ENCODE assay signal across 36 cellular contexts in the genomic region with DNA sequence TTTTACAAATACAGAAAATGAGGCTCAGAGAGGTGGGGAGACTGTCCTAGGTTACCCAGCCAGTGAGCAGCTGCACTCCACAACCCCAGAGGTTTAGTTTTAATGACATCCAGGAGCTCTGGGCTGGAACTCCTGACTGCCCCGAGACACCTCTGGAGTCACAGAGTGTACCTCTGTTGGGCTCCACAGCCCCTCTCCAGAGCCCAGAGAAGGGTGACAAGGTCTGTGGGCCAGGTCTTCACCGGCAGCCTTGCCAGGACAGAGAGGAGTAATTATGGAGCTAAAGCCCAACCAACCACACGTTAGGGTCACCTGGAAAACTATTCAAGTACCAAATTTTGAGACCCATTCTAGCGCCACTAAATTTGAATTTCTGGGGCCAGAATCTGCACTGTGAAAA. TPM values are rescaled to one million over a fixed set of nuclear protein-coding genes. Genes with fewer than 3 reads are reported as not detected.
"Had no signal": no experiment of that assay in that cellular context is flagged by ENCODE, and none has a peak within 500 bp of the region (broad histone marks: within the 10 kb centered on the region; RNA-seq: fewer than 3 reads in every experiment).

No MANE protein-coding gene starts in this region.

- H3K36me3 ChIP-seq: brain microvascular endothelial cell had no signal

- H3K27me3 ChIP-seq: brain microvascular endothelial cell had no signal

- H3K36me3 Mint-ChIP-seq: activated CD8-positive, alpha-beta memory T cell treated with anti-CD3 and anti-CD28 coated beads, Interleukin-2, amount 10 ng/mL, durations not matched to agents 7 days and 5 days; activated naive CD4-positive, alpha-beta T cell treated with anti-CD3 and anti-CD28 coated beads, Interleukin-2, amount 10 ng/mL, durations not matched to agents 7 days and 5 days; activated naive CD8-positive, alpha-beta T cell had no signal

- H3K9me3 Mint-ChIP-seq: activated B cell treated with CpG ODN at 0.5 μM for 24 hours; activated CD4-positive, alpha-beta memory T cell treated with anti-CD3 and anti-CD28 coated beads, Interleukin-2, amount 10 ng/mL, durations not matched to agents 7 days and 5 days; activated naive CD4-positive, alpha-beta T cell treated with anti-CD3 and anti-CD28 coated beads, Interleukin-2, amount 10 ng/mL, durations not matched to agents 7 days and 5 days; activated naive CD8-positive, alpha-beta T cell treated with anti-CD3 and anti-CD28 coated beads, Interleukin-2, amount 50 U/mL, for 24 hours; T-helper 1 cell treated with Interleukin-12 subunit alpha and Interleukin-12 subunit beta and Interleukin-4 antibody, amounts not matched to agents 30 μg/mL and 1 μg/mL, for 36 hours; T-helper 2 cell treated with Interferon-gamma antibody and Interleukin-4, amounts not matched to agents 5 μg/mL and 100 μg/mL, for 36 hours had no signal

- H3K4me3 Mint-ChIP-seq: activated B cell treated with CpG ODN at 0.5 μM for 24 hours; activated CD4-positive, alpha-beta memory T cell treated with anti-CD3 and anti-CD28 coated beads, Interleukin-2, amount 10 ng/mL, durations not matched to agents 7 days and 5 days; activated CD8-positive, alpha-beta memory T cell treated with anti-CD3 and anti-CD28 coated beads, Interleukin-2, amount 10 ng/mL, durations not matched to agents 7 days and 5 days; activated naive CD4-positive, alpha-beta T cell treated with anti-CD3 and anti-CD28 coated beads, Interleukin-2, amount 10 ng/mL, durations not matched to agents 7 days and 5 days; activated naive CD8-positive, alpha-beta T cell; activated naive CD8-positive, alpha-beta T cell treated with anti-CD3 and anti-CD28 coated beads, Interleukin-2, amount 50 U/mL, for 24 hours; T-helper 1 cell treated with Interleukin-12 subunit alpha and Interleukin-12 subunit beta and Interleukin-4 antibody, amounts not matched to agents 30 μg/mL and 1 μg/mL, for 36 hours; T-helper 2 cell treated with Interferon-gamma antibody and Interleukin-4, amounts not matched to agents 5 μg/mL and 100 μg/mL, for 36 hours had no signal

- DNase-seq: activated B cell treated with CpG ODN at 0.5 μM for 24 hours; activated CD4-positive, alpha-beta memory T cell treated with anti-CD3 and anti-CD28 coated beads, Interleukin-2, amount 10 ng/mL, durations not matched to agents 7 days and 5 days; activated CD4-positive, alpha-beta T cell treated with anti-CD3 and anti-CD28 coated beads for 4 hours; activated CD4-positive, alpha-beta T cell treated with anti-CD3 and anti-CD28 coated beads, Interleukin-2, amount 50 U/mL, for 1 hour; activated CD4-positive, CD25-positive, alpha-beta regulatory T cell treated with anti-CD3 and anti-CD28 coated beads, Interleukin-2, amount 50 U/mL, for 72 hours; activated CD8-positive, alpha-beta memory T cell treated with anti-CD3 and anti-CD28 coated beads for 24 hours; activated CD8-positive, alpha-beta memory T cell treated with anti-CD3 and anti-CD28 coated beads, Interleukin-2, amount 10 ng/mL, durations not matched to agents 7 days and 5 days; activated CD8-positive, alpha-beta memory T cell treated with anti-CD3 and anti-CD28 coated beads, Interleukin-2, amount 50 U/mL, for 48 hours; activated effector memory CD4-positive, alpha-beta T cell treated with Interleukin-2 at 50 U/mL for 16 hours; activated naive CD4-positive, alpha-beta T cell treated with anti-CD3 and anti-CD28 coated beads, Interleukin-2, amount 10 ng/mL, durations not matched to agents 7 days and 5 days; activated naive CD8-positive, alpha-beta T cell treated with anti-CD3 and anti-CD28 coated beads, Interleukin-2, amount 50 U/mL, for 24 hours; activated T-cell treated with anti-CD3 and anti-CD28 coated beads, Interleukin-2, amount 50 U/mL, for 48 hours; anterior cingulate cortex; brain microvascular endothelial cell; MM.1S; MV-4-11; NCI-H1092; NCI-H1436 treated with DMSO at 0.1 percent for 48 hours; NCI-H187; NCI-H2029 treated with DMSO at 0.1 percent for 48 hours; NCI-H2107; NCI-H2171; NCI-H510A; NCI-H526; NCI-H748 treated with DMSO at 0.1 percent for 48 hours; NK-92 treated with Interleukin-12 subunit alpha and Interleukin-12 subunit beta, amount 100 ng/mL, for 24 hours; PC-3; SK-N-SH had no signal

- H3K27ac ChIP-seq: brain microvascular endothelial cell, KMS-11, RWPE1, VCaP had no signal

- ATAC-seq: activated CD8-positive, alpha-beta memory T cell treated with anti-CD3 and anti-CD28 coated beads, Interleukin-2, amount 10 ng/mL, durations not matched to agents 7 days and 5 days; activated naive CD8-positive, alpha-beta T cell treated with anti-CD3 and anti-CD28 coated beads, Interleukin-2, amount 50 U/mL, for 24 hours; PC-3; Right ventricle myocardium inferior had no signal

- H3K4me1 Mint-ChIP-seq: activated B cell treated with CpG ODN at 0.5 μM for 24 hours; activated CD4-positive, alpha-beta memory T cell treated with anti-CD3 and anti-CD28 coated beads, Interleukin-2, amount 10 ng/mL, durations not matched to agents 7 days and 5 days; activated CD8-positive, alpha-beta memory T cell treated with anti-CD3 and anti-CD28 coated beads, Interleukin-2, amount 10 ng/mL, durations not matched to agents 7 days and 5 days; activated naive CD4-positive, alpha-beta T cell treated with anti-CD3 and anti-CD28 coated beads, Interleukin-2, amount 10 ng/mL, durations not matched to agents 7 days and 5 days; activated naive CD8-positive, alpha-beta T cell treated with anti-CD3 and anti-CD28 coated beads, Interleukin-2, amount 50 U/mL, for 24 hours had no signal

- H3K9me3 ChIP-seq: SK-N-SH had no signal

- H3K27ac Mint-ChIP-seq: activated B cell treated with CpG ODN at 0.5 μM for 24 hours; activated CD4-positive, alpha-beta memory T cell treated with anti-CD3 and anti-CD28 coated beads, Interleukin-2, amount 10 ng/mL, durations not matched to agents 7 days and 5 days; activated CD8-positive, alpha-beta memory T cell treated with anti-CD3 and anti-CD28 coated beads, Interleukin-2, amount 10 ng/mL, durations not matched to agents 7 days and 5 days; activated naive CD4-positive, alpha-beta T cell treated with anti-CD3 and anti-CD28 coated beads, Interleukin-2, amount 10 ng/mL, durations not matched to agents 7 days and 5 days; activated naive CD8-positive, alpha-beta T cell; activated naive CD8-positive, alpha-beta T cell treated with anti-CD3 and anti-CD28 coated beads, Interleukin-2, amount 50 U/mL, for 24 hours; T-helper 1 cell treated with Interleukin-12 subunit alpha and Interleukin-12 subunit beta and Interleukin-4 antibody, amounts not matched to agents 30 μg/mL and 1 μg/mL, for 36 hours; T-helper 2 cell treated with Interferon-gamma antibody and Interleukin-4, amounts not matched to agents 5 μg/mL and 100 μg/mL, for 36 hours had no signal

RNA-seq across cellular contexts. Expression of a gene that starts 11.1 kb away (rescaled TPM):
- total RNA-seq: activated B cell treated with CpG ODN at 0.5 μM for 24 hours; activated CD4-positive, alpha-beta memory T cell treated with anti-CD3 and anti-CD28 coated beads, Interleukin-2, amount 10 ng/mL, durations not matched to agents 7 days and 5 days; activated CD8-positive, alpha-beta memory T cell treated with anti-CD3 and anti-CD28 coated beads, Interleukin-2, amount 10 ng/mL, durations not matched to agents 7 days and 5 days; LHCN-M2; PC-3; Right ventricle myocardium inferior had no signal

RNA-seq across cellular contexts. Expression of a gene that starts 12.1 kb away (rescaled TPM):
- total RNA-seq: activated B cell treated with CpG ODN at 0.5 μM for 24 hours; activated CD4-positive, alpha-beta memory T cell treated with anti-CD3 and anti-CD28 coated beads, Interleukin-2, amount 10 ng/mL, durations not matched to agents 7 days and 5 days; activated CD8-positive, alpha-beta memory T cell treated with anti-CD3 and anti-CD28 coated beads, Interleukin-2, amount 10 ng/mL, durations not matched to agents 7 days and 5 days; LHCN-M2; Right ventricle myocardium inferior had no signal
- polyA plus RNA-seq: SK-N-SH had no signal
